In the genomic region with DNA sequence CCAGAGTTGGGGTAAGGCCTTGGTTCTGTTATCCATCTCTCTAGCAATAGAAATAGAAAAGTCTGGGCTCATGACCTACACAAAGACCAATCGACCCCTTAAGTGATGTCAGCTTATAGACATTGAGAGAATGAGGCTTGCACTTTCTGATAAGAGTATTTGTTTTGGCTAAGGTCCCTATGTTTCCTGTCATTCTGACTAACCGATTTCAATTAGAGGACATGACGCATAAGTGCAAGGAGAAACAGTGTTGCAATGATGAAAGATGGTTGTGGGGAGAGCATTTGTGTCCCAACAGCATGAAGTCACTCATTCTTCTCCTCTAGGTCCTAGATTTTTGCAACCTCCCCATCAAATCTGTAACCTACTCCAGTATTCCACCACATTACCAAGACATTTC, we compare ENCODE assay signal across 14 cellular contexts.
DNase-seq lines count a peak whose midpoint lies in the region; ATAC-seq and TF ChIP-seq lines count a peak whose summit lies in the region.
"Had no signal": no experiment of that assay in that cellular context is flagged by ENCODE, and none has a peak within 500 bp of the region (broad histone marks: within the 10 kb centered on the region; RNA-seq: fewer than 3 reads in every experiment).

No MANE protein-coding gene starts in this region.

- H3K4me1 Mint-ChIP-seq in activated CD8-positive, alpha-beta T cell treated with anti-CD3 and anti-CD28 coated beads, Interleukin-2, amount 10 ng/mL, durations not matched to agents 7 days and 5 days (ENCODE audit: low read depth) = no peaks in the 10 kb centered on the region
- H3K4me1 Mint-ChIP-seq: activated naive CD4-positive, alpha-beta T cell treated with anti-CD3 and anti-CD28 coated beads, Interleukin-2, amount 10 ng/mL, durations not matched to agents 7 days and 5 days had no signal

- no peaks in the 10 kb centered on the region for H3K9me3 Mint-ChIP-seq in activated CD8-positive, alpha-beta T cell treated with anti-CD3 and anti-CD28 coated beads, Interleukin-2, amount 10 ng/mL, durations not matched to agents 7 days and 5 days (ENCODE audit: insufficient read depth)

- H3K27me3 ChIP-seq in AG04450 (ENCODE audit: control insufficient read depth, insufficient read depth, low read length) = no peaks in the 10 kb centered on the region
- H3K27me3 ChIP-seq: BLaER1 had no signal

- no peaks in the 10 kb centered on the region for H3K36me3 Mint-ChIP-seq in activated CD8-positive, alpha-beta T cell treated with anti-CD3 and anti-CD28 coated beads, Interleukin-2, amount 10 ng/mL, durations not matched to agents 7 days and 5 days (ENCODE audit: low read depth)
- H3K36me3 Mint-ChIP-seq: activated naive CD4-positive, alpha-beta T cell treated with anti-CD3 and anti-CD28 coated beads, Interleukin-2, amount 10 ng/mL, durations not matched to agents 7 days and 5 days had no signal

- peak; percentile 77 for DNase-seq in AG04450 (ENCODE audit: low read depth, low spot score)
- peak; percentile 85 for DNase-seq in HT1080 (ENCODE audit: low read depth)
- peak; percentile 91 for DNase-seq in astrocyte of the spinal cord (ENCODE audit: low read depth, low spot score)
- no peak for DNase-seq in left colon
- DNase-seq in GM19238 (ENCODE audit: insufficient read length, low spot score) = no peak
- DNase-seq in stimulated activated CD4-positive, alpha-beta T cell treated with anti-CD3 and anti-CD28 coated beads, Interleukin-2, amount 100 ng/mL, for 48 hours = no peak
- DNase-seq in activated CD8-positive, alpha-beta T cell treated with anti-CD3 and anti-CD28 coated beads, Interleukin-2, amount 10 ng/mL, durations not matched to agents 7 days and 5 days = no peak
- DNase-seq: activated CD4-positive, alpha-beta T cell treated with anti-CD3 and anti-CD28 coated beads, Interleukin-2, amount 50 U/mL, for 4 hours; activated naive CD4-positive, alpha-beta T cell treated with anti-CD3 and anti-CD28 coated beads, Interleukin-2, amount 10 ng/mL, durations not matched to agents 7 days and 5 days; MV-4-11; NCI-H82 had no signal

- H3K27me3 Mint-ChIP-seq in activated CD8-positive, alpha-beta T cell treated with anti-CD3 and anti-CD28 coated beads, Interleukin-2, amount 10 ng/mL, durations not matched to agents 7 days and 5 days (ENCODE audit: low read depth) = no peaks in the 10 kb centered on the region
- H3K27me3 Mint-ChIP-seq: activated naive CD4-positive, alpha-beta T cell treated with anti-CD3 and anti-CD28 coated beads, Interleukin-2, amount 10 ng/mL, durations not matched to agents 7 days and 5 days; stimulated activated naive CD8-positive, alpha-beta T cell treated with anti-CD3 and anti-CD28 coated beads, Interleukin-15, Interleukin-2, amounts not matched to agents 100 ng/mL and 50 ng/mL, for 24 hours had no signal

- in situ Hi-C loops in astrocyte of the spinal cord (cut with HindIII; ENCODE audit: low sequenced_read_pairs) = no loop called here

- H3K4me3 ChIP-seq in AG04450 (ENCODE audit: low read depth, low read length) (no peak overlapping the region), astrocyte of the spinal cord (ENCODE audit: low read depth, low read length) (no peak overlapping the region)
- H3K4me3 ChIP-seq: BLaER1 had no signal

- H3K27ac Mint-ChIP-seq in activated CD8-positive, alpha-beta T cell treated with anti-CD3 and anti-CD28 coated beads, Interleukin-2, amount 10 ng/mL, durations not matched to agents 7 days and 5 days = no peak overlapping the region
- H3K27ac Mint-ChIP-seq: activated naive CD4-positive, alpha-beta T cell treated with anti-CD3 and anti-CD28 coated beads, Interleukin-2, amount 10 ng/mL, durations not matched to agents 7 days and 5 days; stimulated activated naive CD8-positive, alpha-beta T cell treated with anti-CD3 and anti-CD28 coated beads, Interleukin-15, Interleukin-2, amounts not matched to agents 100 ng/mL and 50 ng/mL, for 24 hours had no signal

- CTCF ChIA-PET in AG04450 (lab: Charles Lee) = no interaction called here
- CTCF ChIA-PET in activated CD8-positive, alpha-beta T cell treated with anti-CD3 and anti-CD28 coated beads, Interleukin-2, amount 10 ng/mL, durations not matched to agents 7 days and 5 days (lab: Charles Lee) = no interaction called here

- H3K9me3 ChIP-seq in AG04450 (ENCODE audit: control insufficient read depth, insufficient read depth, low read length) = no peaks in the 10 kb centered on the region
- H3K9me3 ChIP-seq: BLaER1 had no signal

- no peak overlapping the region for H3K27ac ChIP-seq in AG04450 (ENCODE audit: low read depth, low read length)
- H3K27ac ChIP-seq: BLaER1 had no signal

- intact Hi-C loops in left colon (cut with DNase I, micrococcal nuclease) = no loop called here

- no peak overlapping the region for H3K4me3 Mint-ChIP-seq in activated CD8-positive, alpha-beta T cell treated with anti-CD3 and anti-CD28 coated beads, Interleukin-2, amount 10 ng/mL, durations not matched to agents 7 days and 5 days
- H3K4me3 Mint-ChIP-seq: activated naive CD4-positive, alpha-beta T cell treated with anti-CD3 and anti-CD28 coated beads, Interleukin-2, amount 10 ng/mL, durations not matched to agents 7 days and 5 days; stimulated activated naive CD8-positive, alpha-beta T cell treated with anti-CD3 and anti-CD28 coated beads, Interleukin-15, Interleukin-2, amounts not matched to agents 100 ng/mL and 50 ng/mL, for 24 hours had no signal

- peak; percentile 51 for ATAC-seq in left colon
- ATAC-seq in HG02678 (IDR thresholded peaks at IDR 0.05; ENCODE audit: unreplicated experiment) = no peak
- ATAC-seq in activated CD8-positive, alpha-beta T cell treated with anti-CD3 and anti-CD28 coated beads, Interleukin-2, amount 10 ng/mL, durations not matched to agents 7 days and 5 days = no peak

- POLR2A ChIA-PET in AG04450 (lab: Yijun Ruan, JAX) = no interaction called here
- POLR2A ChIA-PET in activated CD8-positive, alpha-beta T cell treated with anti-CD3 and anti-CD28 coated beads, Interleukin-2, amount 10 ng/mL, durations not matched to agents 7 days and 5 days (lab: Charles Lee) = no interaction called here

- TF ChIP-seq CTCF in AG04450 (IDR thresholded peaks at IDR 0.05; ENCODE audit: low read depth, low read length) (no peak), astrocyte of the spinal cord (IDR thresholded peaks at IDR 0.05; ENCODE audit: low read depth, low read length) (no peak)

Comparison
In these comparisons a context has a peak if more than half of its experiments do, and no peak if none do; other contexts are left out.
1. DNase-seq: peak in AG04450 (single experiment), HT1080 (single experiment) and astrocyte of the spinal cord (single experiment); none in left colon (0 of 2), GM19238 (single experiment), stimulated activated CD4-positive, alpha-beta T cell treated with anti-CD3 and anti-CD28 coated beads, Interleukin-2, amount 100 ng/mL, for 48 hours (0 of 2) and activated CD8-positive, alpha-beta T cell treated with anti-CD3 and anti-CD28 coated beads, Interleukin-2, amount 10 ng/mL, durations not matched to agents 7 days and 5 days (single experiment).